ENCODE assay signal across 2 cellular contexts in the genomic region with DNA sequence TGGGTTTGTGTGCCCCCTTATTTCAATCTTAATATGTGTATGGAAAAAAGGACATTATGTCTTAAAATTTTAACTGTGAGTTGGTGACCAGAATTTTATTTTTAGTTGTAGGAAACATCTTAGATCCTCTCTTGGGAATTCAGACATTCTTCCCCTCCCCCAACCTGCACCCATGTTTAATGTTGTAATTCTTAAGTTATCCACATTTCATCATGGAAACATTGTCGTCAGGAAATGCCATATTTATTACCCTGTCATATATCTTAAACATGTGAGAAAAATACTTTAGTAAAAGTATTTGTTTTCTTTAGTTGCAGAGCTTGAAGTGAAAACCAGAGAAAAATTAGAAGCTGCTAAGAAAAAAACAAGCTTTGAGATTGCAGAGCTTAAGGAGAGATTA.
TF ChIP-seq lines count a peak whose summit lies in the region.

No MANE protein-coding gene starts in this region.

TF ChIP-seq in IMR-90, 13 proteins besides CTCF, POLR2A, EP300 and RAD21:
- TF ChIP-seq MAZ (IDR thresholded peaks at IDR 0.05; ENCODE audit: borderline replicate concordance, low read depth, low read length) (no peak), FOS (IDR thresholded peaks at IDR 0.05; ENCODE audit: low read depth, low read length) (no peak), MXI1 (IDR thresholded peaks at IDR 0.05; ENCODE audit: borderline replicate concordance, low read depth, low read length) (no peak), SMC3 (IDR thresholded peaks at IDR 0.05; ENCODE audit: low read depth, low read length) (no peak), NFE2L2 (IDR thresholded peaks at IDR 0.05; ENCODE audit: low read depth, low read length) (no peak), CHD1 (IDR thresholded peaks at IDR 0.05; ENCODE audit: low read depth, low read length) (no peak), CEBPB (IDR thresholded peaks at IDR 0.05; ENCODE audit: low read depth, low read length) (no peak; the same call in 1 of the 2 replicates)

TF ChIP-seq in endothelial cell of umbilical vein, 7 proteins besides CTCF, POLR2A, EP300 and RAD21:
- TF ChIP-seq, protein P1, sequence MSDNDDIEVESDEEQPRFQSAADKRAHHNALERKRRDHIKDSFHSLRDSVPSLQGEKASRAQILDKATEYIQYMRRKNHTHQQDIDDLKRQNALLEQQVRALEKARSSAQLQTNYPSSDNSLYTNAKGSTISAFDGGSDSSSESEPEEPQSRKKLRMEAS (IDR thresholded peaks at IDR 0.05; ENCODE audit: insufficient read depth, insufficient read length) = no peak
- no peak for TF ChIP-seq MYC (IDR thresholded peaks at IDR 0.05; ENCODE audit: low read depth, low read length)
- TF ChIP-seq GATA2 (IDR thresholded peaks at IDR 0.05; ENCODE audit: insufficient read depth, insufficient read length, low read depth, low read length) = no peak
- TF ChIP-seq JUN (IDR thresholded peaks at IDR 0.05; ENCODE audit: borderline replicate concordance, insufficient read depth, insufficient read length, low read depth) = no peak
- TF ChIP-seq POLR2AphosphoS5 (IDR thresholded peaks at IDR 0.05; ENCODE audit: insufficient read depth, low read depth, low read length) = no peak
- TF ChIP-seq EZH2 (IDR thresholded peaks at IDR 0.05; ENCODE audit: borderline replicate concordance, low read depth, low read length, severe bottlenecking) = no peak
